In the genomic region with DNA sequence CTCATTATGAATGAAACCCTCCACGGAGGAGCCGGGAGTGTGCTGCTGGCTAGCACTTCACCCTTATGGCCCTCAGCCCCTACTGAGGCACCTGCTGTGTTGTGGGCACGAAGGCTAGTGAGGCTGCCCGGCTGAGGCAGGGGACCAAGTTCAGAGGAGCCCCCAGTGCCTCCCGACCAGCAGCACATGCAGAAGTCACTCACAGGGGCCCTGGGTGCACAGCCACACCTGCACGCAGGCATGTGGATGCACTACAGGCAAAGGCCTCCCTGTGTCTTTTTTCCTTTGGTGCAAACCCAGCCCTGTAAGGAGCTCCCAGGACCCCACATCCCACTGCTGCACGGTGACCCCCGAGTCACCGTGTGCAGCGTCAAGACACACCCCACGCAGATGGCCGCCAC, we compare ENCODE assay signal across 16 cellular contexts.
DNase-seq lines count a peak whose midpoint lies in the region; ATAC-seq and TF ChIP-seq lines count a peak whose summit lies in the region.
"Had no signal": no experiment of that assay in that cellular context is flagged by ENCODE, and none has a peak within 500 bp of the region (broad histone marks: within the 10 kb centered on the region; RNA-seq: fewer than 3 reads in every experiment).

No MANE protein-coding gene starts in this region.

- peak; percentile 42 for DNase-seq in activated effector memory CD4-positive, alpha-beta T cell treated with anti-CD3 and anti-CD28 coated beads, Interleukin-2, amount 50 U/mL, for 16 hours
- no peak for DNase-seq in activated effector memory CD4-positive, alpha-beta T cell treated with Interleukin-2 at 50 U/mL for 16 hours
- peak; percentile 11 for DNase-seq in NB4 (ENCODE audit: low read depth)
- peak; percentile 16 to 58 for DNase-seq in left lung
- peak; percentile 69 for DNase-seq in posterior vena cava (ENCODE audit: low spot score)
- DNase-seq in stimulated activated CD4-positive, alpha-beta T cell treated with anti-CD3 and anti-CD28 coated beads, Interleukin-4, amount 100 ng/mL, for 4 hours: no peak
- DNase-seq: DND-41, GM23248, NCI-H1048, NCI-H146, NCI-H2081, NCI-H82 had no signal

- ATAC-seq in left lung (no peak), HG03095 (IDR thresholded peaks at IDR 0.05; ENCODE audit: unreplicated experiment) (no peak), GM19455 (IDR thresholded peaks at IDR 0.05; ENCODE audit: unreplicated experiment) (no peak)

- intact Hi-C loops in left lung (cut with DNase I) (no loop called here), posterior vena cava (cut with DNase I) (no loop called here)

- H3K4me1 ChIP-seq in left lung: no peaks in the 10 kb centered on the region
- H3K4me1 ChIP-seq: BLaER1 treated with 17β-estradiol and CSF1 and Interleukin-3, amounts not matched to agents 10 nM and 100 nM had no signal

- H3K4me3 ChIP-seq in NB4 (ENCODE audit: low read depth, low read length) (no peak overlapping the region), left lung (no peak overlapping the region)
- H3K4me3 ChIP-seq: BLaER1 treated with 17β-estradiol and CSF1 and Interleukin-3, amounts not matched to agents 10 nM and 100 nM; GM23248 had no signal

- no peaks in the 10 kb centered on the region for H3K27me3 ChIP-seq in left lung
- H3K27me3 ChIP-seq: BLaER1 treated with 17β-estradiol and CSF1 and Interleukin-3, amounts not matched to agents 10 nM and 100 nM had no signal

- H3K9me3 ChIP-seq in left lung: no peaks in the 10 kb centered on the region
- H3K9me3 ChIP-seq: BLaER1 treated with 17β-estradiol and CSF1 and Interleukin-3, amounts not matched to agents 10 nM and 100 nM had no signal

- TF ChIP-seq CTCF in NB4 (IDR thresholded peaks at IDR 0.05; ENCODE audit: low read depth, low read length) (no peak), left lung (IDR thresholded peaks at IDR 0.05) (no peak)

- H3K27ac ChIP-seq in left lung: no peak overlapping the region
- H3K27ac ChIP-seq: BLaER1 treated with 17β-estradiol and CSF1 and Interleukin-3, amounts not matched to agents 10 nM and 100 nM; GM23248; KMS-11 had no signal

- H3K36me3 ChIP-seq in left lung: no peaks in the 10 kb centered on the region
- H3K36me3 ChIP-seq: BLaER1 treated with 17β-estradiol and CSF1 and Interleukin-3, amounts not matched to agents 10 nM and 100 nM had no signal

- no peak for TF ChIP-seq POLR2A in NB4 (IDR thresholded peaks at IDR 0.05; ENCODE audit: extremely low read depth, insufficient read length)

Comparison
In these comparisons a context has a peak if more than half of its experiments do, and no peak if none do; other contexts are left out.
1. DNase-seq: peak in activated effector memory CD4-positive, alpha-beta T cell treated with anti-CD3 and anti-CD28 coated beads, Interleukin-2, amount 50 U/mL, for 16 hours (single experiment), NB4 (single experiment), left lung (2 of 2) and posterior vena cava (single experiment); none in activated effector memory CD4-positive, alpha-beta T cell treated with Interleukin-2 at 50 U/mL for 16 hours (single experiment) and stimulated activated CD4-positive, alpha-beta T cell treated with anti-CD3 and anti-CD28 coated beads, Interleukin-4, amount 100 ng/mL, for 4 hours (0 of 2).